Comparison of ENCODE assay signal across 30 cellular contexts in the genomic region with DNA sequence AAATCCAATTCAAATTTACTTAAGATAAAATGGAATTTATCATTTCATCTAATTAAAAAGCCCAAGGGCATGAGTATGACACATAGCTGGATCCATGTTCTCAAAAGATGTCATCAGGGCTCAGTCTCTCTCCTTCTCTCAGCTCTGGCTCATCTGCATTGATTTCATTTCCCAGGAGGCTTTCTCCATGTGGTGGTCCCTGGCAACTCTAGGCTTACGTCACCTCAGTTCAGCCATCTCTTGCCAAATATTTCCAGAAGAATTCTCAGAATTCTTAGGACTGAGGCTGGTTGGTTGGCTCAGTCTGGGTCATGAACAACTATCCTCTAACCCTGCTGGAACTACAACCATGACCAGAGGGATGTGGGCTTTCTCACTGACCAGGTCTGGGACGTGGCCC.
DNase-seq lines count a peak whose midpoint lies in the region; ATAC-seq and TF ChIP-seq lines count a peak whose summit lies in the region.
"Had no signal": no experiment of that assay in that cellular context is flagged by ENCODE, and none has a peak within 500 bp of the region (broad histone marks: within the 10 kb centered on the region; RNA-seq: fewer than 3 reads in every experiment).

No MANE protein-coding gene starts in this region.

- DNase-seq in AG20443 (ENCODE audit: low spot score) (peak; percentile 88), HS-5 (ENCODE audit: low read depth) (peak; percentile 49), choroid plexus epithelial cell (ENCODE audit: low read depth) (peak; percentile 23), NCI-H1092 treated with DMSO at 0.1 percent for 48 hours (lab: John Stamatoyannopoulos, UW) (no peak), activated T-cell treated with anti-CD3 and anti-CD28 coated beads for 4 hours (no peak)
- DNase-seq: activated CD4-positive, alpha-beta T cell treated with anti-CD3 and anti-CD28 coated beads, Interleukin-2, amount 50 U/mL, for 1 hour; body of pancreas; CD4-positive, alpha-beta memory T cell; DMS153; effector memory CD8-positive, alpha-beta T cell; esophagus squamous epithelium; GF-D8; heart left ventricle; IMR-90; left colon; MM.1S; NCI-H1436 treated with DMSO at 0.1 percent for 48 hours; NCI-H524; NK-92 treated with Interleukin-12 subunit alpha and Interleukin-12 subunit beta, amount 100 ng/mL, for 24 hours; occipital lobe; retina; stimulated activated CD4-positive, alpha-beta T cell treated with anti-CD3 and anti-CD28 coated beads, Interleukin-12 subunit alpha, Interleukin-12 subunit beta, amount 100 ng/mL, for 4 hours; stimulated activated CD4-positive, alpha-beta T cell treated with anti-CD3 and anti-CD28 coated beads, Interleukin-4, amount 100 ng/mL, for 4 hours; stimulated activated naive CD8-positive, alpha-beta T cell treated with anti-CD3 and anti-CD28 coated beads, Interleukin-15, amount 100 ng/mL, for 72 hours; upper lobe of left lung had no signal

- ATAC-seq in HG02981 (IDR thresholded peaks at IDR 0.05; ENCODE audit: unreplicated experiment) (no peak), HG03025 (IDR thresholded peaks at IDR 0.05; ENCODE audit: low FRiP score, unreplicated experiment) (no peak)
- ATAC-seq: activated naive CD4-positive, alpha-beta T cell treated with anti-CD3 and anti-CD28 coated beads, Interleukin-2, amount 50 U/mL, for 72 hours; activated T-helper 17 cell treated with anti-CD3 and anti-CD28 coated beads, Interleukin-2, amount 50 U/mL, for 72 hours; body of pancreas; effector memory CD8-positive, alpha-beta T cell; heart left ventricle; left colon; stimulated activated naive CD8-positive, alpha-beta T cell treated with anti-CD3 and anti-CD28 coated beads, Interleukin-15, amount 100 ng/mL, for 72 hours had no signal

- TF ChIP-seq CTCF in choroid plexus epithelial cell (conservative IDR thresholded peaks at IDR 0.05; ENCODE audit: low read depth, low read length) (no peak), neutrophil (IDR thresholded peaks at IDR 0.05) (no peak)

- H3K27ac ChIP-seq in neutrophil = peak overlapping the region; percentile 92
- H3K27ac ChIP-seq: esophagus squamous epithelium had no signal

- H3K4me3 ChIP-seq in choroid plexus epithelial cell (ENCODE audit: low read depth, low read length) (no peak overlapping the region), neutrophil (ENCODE audit: low read depth in 1 of 2, low read length in 1 of 2) (no peak overlapping the region)
- H3K4me3 ChIP-seq: body of pancreas, esophagus squamous epithelium, heart left ventricle, upper lobe of left lung had no signal

- H3K4me1 ChIP-seq in neutrophil (ENCODE audit: control insufficient read depth in 1 of 2, insufficient read depth in 1 of 2, low read depth in 1 of 2, low read length in 1 of 2) = peaks cover 56 to 59% of the 10 kb centered on the region in 2 experiments
- H3K4me1 ChIP-seq: body of pancreas had no signal

- H3K36me3 ChIP-seq in neutrophil = no peaks in the 10 kb centered on the region
- H3K36me3 ChIP-seq: esophagus squamous epithelium, heart left ventricle, upper lobe of left lung had no signal

- H3K27me3 ChIP-seq in neutrophil = no peaks in the 10 kb centered on the region
- H3K27me3 ChIP-seq: body of pancreas, esophagus squamous epithelium, heart left ventricle, upper lobe of left lung had no signal

- H3K9me3 ChIP-seq in neutrophil = no peaks in the 10 kb centered on the region
- H3K9me3 ChIP-seq: body of pancreas, esophagus squamous epithelium, upper lobe of left lung had no signal

Comparison
In these comparisons a context has a peak if more than half of its experiments do, and no peak if none do; other contexts are left out.
1. DNase-seq: peak in AG20443 (single experiment), HS-5 (single experiment) and choroid plexus epithelial cell (single experiment); none in NCI-H1092 treated with DMSO at 0.1 percent for 48 hours (single experiment) and activated T-cell treated with anti-CD3 and anti-CD28 coated beads for 4 hours (single experiment).